23 cellular contexts compared by ENCODE assay signal in genomic region chr12:66120477-66120876, GRCh38. TPM values are rescaled to one million over a fixed set of nuclear protein-coding genes. Genes with fewer than 3 reads are reported as not detected.
DNase-seq lines count a peak whose midpoint lies in the region; ATAC-seq, FAIRE-seq and TF ChIP-seq lines count a peak whose summit lies in the region.
"Had no signal": no experiment of that assay in that cellular context is flagged by ENCODE, and none has a peak within 500 bp of the region (broad histone marks: within the 10 kb centered on the region; RNA-seq: fewer than 3 reads in every experiment).

No MANE protein-coding gene starts in this region.

- H3K9me3 Mint-ChIP-seq in activated naive CD4-positive, alpha-beta T cell treated with anti-CD3 and anti-CD28 coated beads for 36 hours, result no peaks in the 10 kb centered on the region
- H3K9me3 Mint-ChIP-seq: activated B cell treated with CpG ODN at 0.5 μM for 24 hours had no signal

- intact Hi-C loops in activated naive CD4-positive, alpha-beta T cell treated with anti-CD3 and anti-CD28 coated beads for 36 hours (cut with micrococcal nuclease), result no loop called here

- H3K4me1 ChIP-seq in foreskin keratinocyte, result no peaks in the 10 kb centered on the region
- H3K4me1 ChIP-seq: body of pancreas, esophagus squamous epithelium, psoas muscle had no signal

- POLR2A ChIA-PET in RWPE1 (lab: Yijun Ruan, JAX; ENCODE audit: low non-redundant PET), result no interaction called here

- TF ChIP-seq CTCF in RWPE1 (conservative IDR thresholded peaks at IDR 0.05; ENCODE audit: low read depth), result 0 out of 2 replicates have a peak, but pooled peaks have one; percentile 14
- TF ChIP-seq CTCF in foreskin keratinocyte (conservative IDR thresholded peaks at IDR 0.05), result peak; percentile 40

- ATAC-seq in foreskin keratinocyte, result no peak
- ATAC-seq: body of pancreas, psoas muscle, T-helper 17 cell had no signal

- no peak overlapping the region for H3K4me3 Mint-ChIP-seq in activated naive CD4-positive, alpha-beta T cell treated with anti-CD3 and anti-CD28 coated beads for 36 hours
- H3K4me3 Mint-ChIP-seq: activated B cell treated with CpG ODN at 0.5 μM for 24 hours, T-helper 17 cell had no signal

- peak; percentile 95 for FAIRE-seq in G401.6 (lab: Jason Lieb, UNC)

- H3K27me3 ChIP-seq in foreskin keratinocyte, result no peaks in the 10 kb centered on the region
- H3K27me3 ChIP-seq: body of pancreas, esophagus squamous epithelium, suprapubic skin had no signal

- CTCF ChIA-PET in RWPE1 (lab: Yijun Ruan, JAX), result interaction anchor here (0.5 to 0.8 kb wide), 3 partner anchors 81 to 809 kb away, joined by 3 to 7 read pairs (median 3); no protein-coding TSS in a partner anchor
- CTCF ChIA-PET in activated naive CD4-positive, alpha-beta T cell treated with anti-CD3 and anti-CD28 coated beads for 36 hours (lab: Charles Lee), result no interaction called here

- in situ Hi-C loops in ACHN (cut with HindIII; ENCODE audit: low pct_ligation_motif_present, low pct_unique_long_range_greater_than_20kb, low sequenced_read_pairs), result loop anchor here (25.0 kb wide), 1 partner anchor 808 kb away; no protein-coding TSS in a partner anchor

- no peaks in the 10 kb centered on the region for H3K27me3 Mint-ChIP-seq in activated naive CD4-positive, alpha-beta T cell treated with anti-CD3 and anti-CD28 coated beads for 36 hours (ENCODE audit: low read depth)
- H3K27me3 Mint-ChIP-seq: activated B cell treated with CpG ODN at 0.5 μM for 24 hours, T-helper 17 cell had no signal

- no peak overlapping the region for H3K27ac ChIP-seq in RWPE1
- H3K27ac ChIP-seq in foreskin keratinocyte, result no peak overlapping the region
- H3K27ac ChIP-seq: body of pancreas, coronary artery, esophagus squamous epithelium, psoas muscle, suprapubic skin had no signal

- peaks cover 34% of the 10 kb centered on the region for H3K36me3 Mint-ChIP-seq in activated naive CD4-positive, alpha-beta T cell treated with anti-CD3 and anti-CD28 coated beads for 36 hours (ENCODE audit: low read depth)

- H3K27ac Mint-ChIP-seq in activated naive CD4-positive, alpha-beta T cell treated with anti-CD3 and anti-CD28 coated beads for 36 hours, result no peak overlapping the region
- H3K27ac Mint-ChIP-seq: activated B cell treated with CpG ODN at 0.5 μM for 24 hours, T-helper 17 cell had no signal

- DNase-seq in ACHN (peak; percentile 25), RWPE1 (ENCODE audit: low spot score) (no peak), foreskin keratinocyte (no peak), medulla oblongata (ENCODE audit: extremely low spot score) (no peak), cerebellar nuclear complex (lab: John Stamatoyannopoulos, UW) (no peak), EL (no peak)
- no peak for DNase-seq in activated naive CD4-positive, alpha-beta T cell treated with anti-CD3 and anti-CD28 coated beads for 36 hours
- DNase-seq: activated B cell treated with CpG ODN at 0.5 μM for 24 hours; activated CD4-positive, alpha-beta T cell treated with anti-CD3 and anti-CD28 coated beads, Interleukin-2, amount 50 U/mL, for 4 hours; body of pancreas; DMS79 treated with DMSO at 0.1 percent for 48 hours; esophagus squamous epithelium; head of caudate nucleus; NCI-H1092 treated with DMSO at 0.1 percent for 48 hours; NCI-H1930; NCI-H2227 treated with DMSO at 0.1 percent for 48 hours; NCI-H82; psoas muscle; stimulated activated CD4-positive, alpha-beta T cell treated with anti-CD3 and anti-CD28 coated beads, Interleukin-1b, Interleukin-23, amount 100 ng/mL, for 48 hours; T-helper 17 cell had no signal

- peaks cover 9% of the 10 kb centered on the region for H3K4me1 Mint-ChIP-seq in activated naive CD4-positive, alpha-beta T cell treated with anti-CD3 and anti-CD28 coated beads for 36 hours (ENCODE audit: low read depth)

RNA-seq across cellular contexts. Expression of gene LLPH, which starts 10.1 kb away (rescaled TPM):
- 41.8 and 44.9 TPM in 2 replicates for total RNA-seq in foreskin keratinocyte
- 47.3 and 54.5 TPM in 2 replicates for polyA plus RNA-seq in foreskin keratinocyte
- total RNA-seq in activated naive CD4-positive, alpha-beta T cell treated with anti-CD3 and anti-CD28 coated beads for 36 hours, result 10 to 100 TPM; 25.6 to 26.0 TPM

RNA-seq across cellular contexts. Expression of gene TMBIM4, which starts 49.3 kb away (rescaled TPM):
- 67.4 and 90.6 TPM in 2 replicates for total RNA-seq in foreskin keratinocyte
- 76.3 and 94.6 TPM in 2 replicates for polyA plus RNA-seq in foreskin keratinocyte
- 10 to 100 TPM; 51.2 to 51.3 TPM for total RNA-seq in activated naive CD4-positive, alpha-beta T cell treated with anti-CD3 and anti-CD28 coated beads for 36 hours
